Comparison of ENCODE assay signal across 19 cellular contexts in genomic region chr10:100222529-100222928, GRCh38. TPM values are rescaled to one million over a fixed set of nuclear protein-coding genes. Genes with fewer than 3 reads are reported as not detected.
DNase-seq lines count a peak whose midpoint lies in the region; ATAC-seq, FAIRE-seq and TF ChIP-seq lines count a peak whose summit lies in the region.
"Had no signal": no experiment of that assay in that cellular context is flagged by ENCODE, and none has a peak within 500 bp of the region (broad histone marks: within the 10 kb centered on the region; RNA-seq: fewer than 3 reads in every experiment).

No MANE protein-coding gene starts in this region.

- no peaks in the 10 kb centered on the region for H4K20me1 ChIP-seq in GM12878 (ENCODE audit: control insufficient read depth, insufficient read depth)

- RAD21 ChIA-PET in GM12878 (lab: Charles Lee; ENCODE audit: unreplicated experiment): no interaction called here

- H3K4me3 ChIP-seq in GM12878: no peak overlapping the region
- H3K4me3 ChIP-seq: BLaER1 had no signal

- no peak for ATAC-seq in GM12878
- ATAC-seq in activated CD4-positive, alpha-beta T cell treated with anti-CD3 and anti-CD28 coated beads for 36 hours: no peak

- H3K4me2 ChIP-seq in GM12878 (ENCODE audit: control insufficient read depth, insufficient read depth): no peak overlapping the region
- H3K4me2 ChIP-seq: BLaER1 had no signal

- no TSS peak for BruUV-seq in GM12878 (replicated peaks; lab: Mats Ljungman, UMichigan)

- SMC1A ChIA-PET in GM12878 (lab: Charles Lee; ENCODE audit: uncharacterized antibody, unreplicated experiment): no interaction called here

- no peak for TF ChIP-seq POLR2A in GM12878 (IDR thresholded peaks at IDR 0.05; ENCODE audit: low read depth, low read length)

- H3K27ac ChIP-seq in GM12878 (ENCODE audit: control insufficient read depth, insufficient read depth) (no peak overlapping the region), RWPE1 (no peak overlapping the region)
- H3K27ac ChIP-seq: BLaER1 had no signal

- no peak overlapping the region for H3K4me3 Mint-ChIP-seq in activated CD4-positive, alpha-beta T cell treated with anti-CD3 and anti-CD28 coated beads for 36 hours
- H3K4me3 Mint-ChIP-seq: CD14-positive monocyte; CD4-positive, alpha-beta memory T cell; CD8-positive, alpha-beta memory T cell had no signal

- no peak for TF ChIP-seq RAD21 in GM12878 (IDR thresholded peaks at IDR 0.05; ENCODE audit: insufficient read depth, low read depth, low read length)

- H3K27me3 Mint-ChIP-seq in activated CD4-positive, alpha-beta T cell treated with anti-CD3 and anti-CD28 coated beads for 36 hours: no peaks in the 10 kb centered on the region
- H3K27me3 Mint-ChIP-seq: CD4-positive, alpha-beta memory T cell; CD4-positive, CD25-positive, alpha-beta regulatory T cell; CD8-positive, alpha-beta memory T cell had no signal

- FAIRE-seq in D721Med (lab: Jason Lieb, UNC) (peak; percentile 53), GM12878 (lab: Jason Lieb, UNC) (no peak)
- FAIRE-seq: G401.6, GM12892, GM18507 had no signal

- H3K27ac Mint-ChIP-seq in activated CD4-positive, alpha-beta T cell treated with anti-CD3 and anti-CD28 coated beads for 36 hours: no peak overlapping the region
- H3K27ac Mint-ChIP-seq: CD8-positive, alpha-beta memory T cell had no signal

- no peaks in the 10 kb centered on the region for H3K9me3 Mint-ChIP-seq in activated CD4-positive, alpha-beta T cell treated with anti-CD3 and anti-CD28 coated beads for 36 hours (ENCODE audit: low read depth)
- H3K9me3 Mint-ChIP-seq: CD4-positive, alpha-beta memory T cell; CD4-positive, CD25-positive, alpha-beta regulatory T cell; CD8-positive, alpha-beta memory T cell had no signal

- DNase-seq in D721Med (ENCODE audit: insufficient read length, low spot score) (no peak), GM12878 (ENCODE audit: low read depth, low spot score) (no peak), RWPE1 (ENCODE audit: low spot score) (no peak)
- no peak for DNase-seq in activated CD4-positive, alpha-beta T cell treated with anti-CD3 and anti-CD28 coated beads for 36 hours
- DNase-seq: 8988T; ACHN; BE2C; C1 segment of cervical spinal cord; CD4-positive, alpha-beta memory T cell; CD4-positive, CD25-positive, alpha-beta regulatory T cell; CD8-positive, alpha-beta memory T cell; COR-L47; DMS79 treated with DMSO at 0.1 percent for 48 hours; GF-D8 had no signal

- H3K9ac ChIP-seq in GM12878 (ENCODE audit: control insufficient read depth, insufficient read depth, low read length): no peak overlapping the region
- H3K9ac ChIP-seq: BLaER1 had no signal

- no peak overlapping the region for H2AFZ ChIP-seq in GM12878 (ENCODE audit: control insufficient read depth, low read depth, low read length)

- in situ Hi-C loops in GM12878 (cut with MboI): no loop called here

- CTCF ChIA-PET in GM12878 (lab: Yijun Ruan, JAX): no interaction called here
- CTCF ChIA-PET in activated CD4-positive, alpha-beta T cell treated with anti-CD3 and anti-CD28 coated beads for 36 hours (lab: Charles Lee): interaction anchor here (1.6 kb wide), 1 partner anchor 17 kb away, joined by 4 read pairs; no protein-coding TSS in a partner anchor
- CTCF ChIA-PET in RWPE1 (lab: Yijun Ruan, JAX): no interaction called here

- no peaks in the 10 kb centered on the region for H3K27me3 ChIP-seq in GM12878 (replicated peaks in 1 of 2; ENCODE audit: control insufficient read depth in 2 of 2, insufficient read depth in 2 of 2, low read length in 1 of 2)
- H3K27me3 ChIP-seq: BE2C, BLaER1 had no signal

- H3K36me3 ChIP-seq in GM12878 (ENCODE audit: control insufficient read depth in 2 of 2, insufficient read depth in 2 of 2, low read length in 1 of 2): peaks cover 0 to 29% of the 10 kb centered on the region in 2 experiments

- H3K4me1 Mint-ChIP-seq in activated CD4-positive, alpha-beta T cell treated with anti-CD3 and anti-CD28 coated beads for 36 hours: peaks cover 2% of the 10 kb centered on the region

- intact Hi-C loops in GM12878 (cut with micrococcal nuclease; ENCODE audit: unreplicated experiment): loop anchor here (10.0 kb wide), 1 partner anchor 368 kb away; no protein-coding TSS in a partner anchor
- intact Hi-C loops in activated CD4-positive, alpha-beta T cell treated with anti-CD3 and anti-CD28 coated beads for 36 hours (cut with DNase I, micrococcal nuclease): no loop called here

- WGBS in GM12878 (ENCODE audit: insufficient coverage, insufficient replicate concordance, low lambda C conversion rate, missing lambda C conversion rate): 97% methylated on average over 2 of the region's 2 CpGs

- TF ChIP-seq EP300 in GM12878 (IDR thresholded peaks at IDR 0.05; ENCODE audit: borderline replicate concordance in 1 of 2, control insufficient read depth in 1 of 2, low read depth in 2 of 2, low read length in 2 of 2): no peak

- POLR2A ChIA-PET in GM12878 (lab: Charles Lee) (no interaction called here), RWPE1 (lab: Yijun Ruan, JAX; ENCODE audit: low non-redundant PET) (no interaction called here)
- POLR2A ChIA-PET in activated CD4-positive, alpha-beta T cell treated with anti-CD3 and anti-CD28 coated beads for 36 hours (lab: Charles Lee): no interaction called here

- peaks cover 45% of the 10 kb centered on the region for H3K36me3 Mint-ChIP-seq in activated CD4-positive, alpha-beta T cell treated with anti-CD3 and anti-CD28 coated beads for 36 hours (ENCODE audit: low read depth)

- no peaks in the 10 kb centered on the region for H3K9me3 ChIP-seq in GM12878 (replicated peaks; ENCODE audit: control insufficient read depth, insufficient read depth, low read length)
- H3K9me3 ChIP-seq: BE2C, BLaER1 had no signal

- TF ChIP-seq CTCF in D721Med (IDR thresholded peaks at IDR 0.05; ENCODE audit: insufficient read depth, missing control alignments): no peak
- TF ChIP-seq CTCF in GM12878 (IDR thresholded peaks at IDR 0.05 in 2 of 3, conservative IDR thresholded peaks at IDR 0.05 in 1 of 3; ENCODE audit: control insufficient read depth in 2 of 3, extremely low read depth in 1 of 3, insufficient read depth in 1 of 3, low read depth in 3 of 3, low read length in 3 of 3): no peak
- no peak for TF ChIP-seq CTCF in RWPE1 (conservative IDR thresholded peaks at IDR 0.05; ENCODE audit: low read depth)

- H3K4me1 ChIP-seq in GM12878 (ENCODE audit: control insufficient read depth, insufficient read depth, low read length): no peaks in the 10 kb centered on the region
- H3K4me1 ChIP-seq: BE2C had no signal

- peaks cover 10% of the 10 kb centered on the region for H3K79me2 ChIP-seq in GM12878 (ENCODE audit: control insufficient read depth, insufficient read depth, low read length)

RNA-seq across cellular contexts. Expression of gene CHUK, which starts 6.9 kb away (rescaled TPM):
- total RNA-seq in GM12878 (2013; cell fraction: nucleolus; rRNA removed): 22.9 and 23.8 TPM in 2 replicates
- 25.1 and 29.4 TPM in 2 replicates for total RNA-seq in GM12878 (2014; rRNA removed)
- 29.2 TPM in 2 replicates for total RNA-seq in GM12878 (2014; rRNA removed; fragmentation: Illumina TruSeq; extraction: Trizol)
- 20.4 and 21.2 TPM in 2 replicates for total RNA-seq in GM12878 (2021)
- 5.3 TPM for polyA plus RNA-seq in GM12878 (2011; ENCODE audit: low read depth)
- polyA plus RNA-seq in GM12878 (2011; rRNA removed): 25.7 and 35.0 TPM in 2 replicates
- polyA plus RNA-seq in GM12878 (2011; cell fraction: cytosol; rRNA removed): 8.2 and 8.9 TPM in 2 replicates
- 11.1 and 16.7 TPM in 2 replicates for polyA plus RNA-seq in GM12878 (2011; cell fraction: nucleus; rRNA removed)
- 8.7 and 8.9 TPM in 2 replicates for polyA plus RNA-seq in GM12878 (2012)
- polyA plus RNA-seq in GM12878 (2014; fragmentation: Illumina TruSeq; extraction: Trizol): 31.4 and 42.6 TPM in 2 replicates
- 10 to 100 TPM in 1 of 2 experiments, 1 to 10 TPM in 1; 8.7 to 10.6 TPM for polyA plus RNA-seq in GM12878 (2014; fragmentation: Nextera tagmentation; extraction: Ambion mirVana)
- polyA plus RNA-seq in GM12878 (2014; rRNA removed): 15.6 and 18.2 TPM in 2 replicates
- polyA plus RNA-seq in GM12878 (2016; fragmentation: Nextera tagmentation; extraction: Ambion mirVana): 10 to 100 TPM; 28.4 to 29.9 TPM
- 15.3 and 24.1 TPM in 2 replicates for polyA minus RNA-seq in GM12878 (2011; rRNA and poly(A)+ RNA removed)
- 6.1 and 7.9 TPM in 2 replicates for polyA minus RNA-seq in GM12878 (2011; cell fraction: cytosol; rRNA and poly(A)+ RNA removed)
- 8.1 and 13.1 TPM in 2 replicates for polyA minus RNA-seq in GM12878 (2011; cell fraction: nucleus; rRNA and poly(A)+ RNA removed)
- total RNA-seq in activated CD4-positive, alpha-beta T cell treated with anti-CD3 and anti-CD28 coated beads for 36 hours: 10 to 100 TPM; 20.2 to 23.5 TPM

RNA-seq across cellular contexts. Expression of gene ERLIN1, which starts 36.7 kb away (rescaled TPM):
- 14.7 and 19.5 TPM in 2 replicates for total RNA-seq in GM12878 (2013; cell fraction: nucleolus; rRNA removed)
- total RNA-seq in GM12878 (2014; rRNA removed) (11.2 and 11.7 TPM in 2 replicates), GM12878 (2014; rRNA removed; fragmentation: Illumina TruSeq; extraction: Trizol) (9.0 and 9.5 TPM in 2 replicates), GM12878 (2021) (12.2 and 12.6 TPM in 2 replicates)
- 4.8 TPM for polyA plus RNA-seq in GM12878 (2011; ENCODE audit: low read depth)
- polyA plus RNA-seq in GM12878 (2011; rRNA removed) (18.9 and 21.8 TPM in 2 replicates), GM12878 (2014; fragmentation: Illumina TruSeq; extraction: Trizol) (17.9 and 18.7 TPM in 2 replicates), GM12878 (2014; fragmentation: Nextera tagmentation; extraction: Ambion mirVana) (1 to 10 TPM; 4.9 to 5.8 TPM), GM12878 (2014; rRNA removed) (11.7 and 13.4 TPM in 2 replicates), GM12878 (2016; fragmentation: Nextera tagmentation; extraction: Ambion mirVana) (10 to 100 TPM; 20.6 to 21.7 TPM)
- polyA plus RNA-seq in GM12878 (2011; cell fraction: cytosol; rRNA removed): 11.4 and 12.9 TPM in 2 replicates
- polyA plus RNA-seq in GM12878 (2011; cell fraction: nucleus; rRNA removed): 12.8 and 15.4 TPM in 2 replicates
- 6.9 and 12.1 TPM in 2 replicates for polyA plus RNA-seq in GM12878 (2012)
- 12.3 and 13.5 TPM in 2 replicates for polyA minus RNA-seq in GM12878 (2011; rRNA and poly(A)+ RNA removed)
- 3.5 and 5.4 TPM in 2 replicates for polyA minus RNA-seq in GM12878 (2011; cell fraction: cytosol; rRNA and poly(A)+ RNA removed)
- 5.0 and 7.2 TPM in 2 replicates for polyA minus RNA-seq in GM12878 (2011; cell fraction: nucleus; rRNA and poly(A)+ RNA removed)
- total RNA-seq in activated CD4-positive, alpha-beta T cell treated with anti-CD3 and anti-CD28 coated beads for 36 hours: 10 to 100 TPM; 15.2 to 18.7 TPM

RNA-seq across cellular contexts. Expression of gene CWF19L1, which starts 44.9 kb away (rescaled TPM):
- 65.2 and 67.4 TPM in 2 replicates for total RNA-seq in GM12878 (2013; cell fraction: nucleolus; rRNA removed)
- 38.8 and 39.1 TPM in 2 replicates for total RNA-seq in GM12878 (2014; rRNA removed)
- total RNA-seq in GM12878 (2014; rRNA removed; fragmentation: Illumina TruSeq; extraction: Trizol): 37.4 and 38.6 TPM in 2 replicates
- 31.9 and 36.7 TPM in 2 replicates for total RNA-seq in GM12878 (2021)
- 20.7 TPM for polyA plus RNA-seq in GM12878 (2011; ENCODE audit: low read depth)
- 33.0 and 41.5 TPM in 2 replicates for polyA plus RNA-seq in GM12878 (2011; rRNA removed)
- polyA plus RNA-seq in GM12878 (2011; cell fraction: cytosol; rRNA removed): 23.3 and 23.9 TPM in 2 replicates
- 31.3 and 32.6 TPM in 2 replicates for polyA plus RNA-seq in GM12878 (2011; cell fraction: nucleus; rRNA removed)
- polyA plus RNA-seq in GM12878 (2012): 22.3 and 22.5 TPM in 2 replicates
- polyA plus RNA-seq in GM12878 (2014; fragmentation: Illumina TruSeq; extraction: Trizol): 34.3 and 48.1 TPM in 2 replicates
- polyA plus RNA-seq in GM12878 (2014; fragmentation: Nextera tagmentation; extraction: Ambion mirVana): 10 to 100 TPM; 37.6 to 51.7 TPM
- 26.4 and 30.2 TPM in 2 replicates for polyA plus RNA-seq in GM12878 (2014; rRNA removed)
- polyA plus RNA-seq in GM12878 (2016; fragmentation: Nextera tagmentation; extraction: Ambion mirVana): 10 to 100 TPM; 45.0 to 45.1 TPM
- 32.7 and 32.8 TPM in 2 replicates for polyA minus RNA-seq in GM12878 (2011; rRNA and poly(A)+ RNA removed)
- 9.9 and 14.1 TPM in 2 replicates for polyA minus RNA-seq in GM12878 (2011; cell fraction: cytosol; rRNA and poly(A)+ RNA removed)
- polyA minus RNA-seq in GM12878 (2011; cell fraction: nucleus; rRNA and poly(A)+ RNA removed): 9.9 and 10.7 TPM in 2 replicates
- total RNA-seq in activated CD4-positive, alpha-beta T cell treated with anti-CD3 and anti-CD28 coated beads for 36 hours: 10 to 100 TPM; 43.4 to 47.5 TPM
